12 cellular contexts compared by ENCODE assay signal in genomic region chr12:2287151-2287550, GRCh38.
DNase-seq lines count a peak whose midpoint lies in the region; ATAC-seq and TF ChIP-seq lines count a peak whose summit lies in the region.
"Had no signal": no experiment of that assay in that cellular context is flagged by ENCODE, and none has a peak within 500 bp of the region (broad histone marks: within the 10 kb centered on the region; RNA-seq: fewer than 3 reads in every experiment).

No MANE protein-coding gene starts in this region.

- no peaks in the 10 kb centered on the region for H4K20me1 ChIP-seq in osteoblast (ENCODE audit: insufficient read depth, low read length)

- peak overlapping the region; percentile 21 for H3K4me2 ChIP-seq in osteoblast (ENCODE audit: insufficient read depth, low read length)

- H3K27ac ChIP-seq in ascending aorta (peak overlapping the region; percentile 77 to 87), heart right ventricle (peak overlapping the region; percentile 53 to 76 (median 70)), osteoblast (ENCODE audit: low read depth, low read length) (peak overlapping the region; percentile 44), upper lobe of left lung (peak overlapping the region; percentile 46 to 67 (median 58))

- H3K9me3 ChIP-seq in ascending aorta (no peaks in the 10 kb centered on the region), heart right ventricle (no peaks in the 10 kb centered on the region), osteoblast (ENCODE audit: low read depth, low read length) (no peaks in the 10 kb centered on the region), upper lobe of left lung (no peaks in the 10 kb centered on the region)

- TF ChIP-seq POLR2A in upper lobe of left lung (IDR thresholded peaks at IDR 0.05): no peak

- H3K4me1 ChIP-seq in ascending aorta (peaks cover 9 to 71% of the 10 kb centered on the region in 2 donors), heart right ventricle (peaks cover 40 to 100% (median 95%) of the 10 kb centered on the region in 9 donors), osteoblast (ENCODE audit: insufficient read depth, low read length) (peaks cover 65% of the 10 kb centered on the region), upper lobe of left lung (peaks cover 24 to 46% (median 37%) of the 10 kb centered on the region in 4 donors)

- peak overlapping the region; percentile 39 for H2AFZ ChIP-seq in osteoblast (ENCODE audit: low read length)

- TF ChIP-seq CTCF in ascending aorta (IDR thresholded peaks at IDR 0.05) (no peak), heart right ventricle (IDR thresholded peaks at IDR 0.05) (no peak), osteoblast (IDR thresholded peaks at IDR 0.05; ENCODE audit: extremely low read depth, low read depth, low read length) (no peak), upper lobe of left lung (IDR thresholded peaks at IDR 0.05) (no peak)

- H3K4me3 ChIP-seq in ascending aorta (peak overlapping the region in 1 of 2 donors; percentile 14), heart right ventricle (no peak overlapping the region), osteoblast (ENCODE audit: insufficient read depth, low read length) (no peak overlapping the region), upper lobe of left lung (no peak overlapping the region)

- ATAC-seq in heart right ventricle (peak in 5 of 8 donors; percentile 12 to 32 (median 21)), upper lobe of left lung (ENCODE audit: low FRiP score in 2 of 2) (no peak)
- ATAC-seq: HepG2, WTC11 had no signal

- DNase-seq in ascending aorta (ENCODE audit: low spot score in 2 of 2) (peak in 1 of 2 donors; percentile 72), heart right ventricle (peak in 1 of 2 donors; percentile 60), osteoblast (ENCODE audit: insufficient read length, low spot score, missing footprints) (no peak), upper lobe of left lung (no peak), activated gamma-delta T cell treated with Interleukin-2 at 50 U/mL for 16 hours (no peak)
- DNase-seq in stimulated activated CD4-positive, alpha-beta T cell treated with anti-CD3 and anti-CD28 coated beads, Interleukin-2, amount 100 ng/mL, for 24 hours: no peak
- DNase-seq in activated naive CD4-positive, alpha-beta T cell treated with anti-CD3 and anti-CD28 coated beads, Interleukin-2, amount 50 U/mL, for 16 hours: no peak
- DNase-seq: CD4-positive, alpha-beta memory T cell; NCI-H2227 treated with DMSO at 0.1 percent for 48 hours; stimulated activated CD8-positive, alpha-beta memory T cell treated with anti-CD3 and anti-CD28 coated beads, Interleukin-4, amount 100 ng/mL, for 48 hours had no signal

- H3K36me3 ChIP-seq in ascending aorta (no peaks in the 10 kb centered on the region), heart right ventricle (no peaks in the 10 kb centered on the region), osteoblast (ENCODE audit: insufficient read depth, low read length) (no peaks in the 10 kb centered on the region), upper lobe of left lung (no peaks in the 10 kb centered on the region)

- no peaks in the 10 kb centered on the region for H3K27me3 ChIP-seq in ascending aorta
- H3K27me3 ChIP-seq in heart right ventricle: no peaks in the 10 kb centered on the region
- H3K27me3 ChIP-seq in osteoblast (ENCODE audit: insufficient read depth, low read length): no peaks in the 10 kb centered on the region
- H3K27me3 ChIP-seq in upper lobe of left lung: no peaks in the 10 kb centered on the region

- intact Hi-C loops in ascending aorta (cut with DNase I) (loop anchor here (5.0 kb wide), 4 partner anchors 50 to 295 kb away; partner anchors contain the start of gene CACNA1C), heart right ventricle (cut with DNase I) (loop anchor here in 8 of 10 donors (5.0 to 10.0 kb wide), 6 partner anchors 230 to 492 kb away; partner anchors contain the start of gene CACNA1C (in 2 of the 8))

- TF ChIP-seq EP300 in upper lobe of left lung (IDR thresholded peaks at IDR 0.05): no peak

- 46 to 49% methylated on average over 12 of the region's 12 CpGs for WGBS in heart right ventricle, 2 donors
- WGBS in upper lobe of left lung, 2 donors: 67 to 77% methylated on average over 12 of the region's 12 CpGs

- H3K79me2 ChIP-seq in osteoblast (ENCODE audit: insufficient read depth, low read length): peaks cover 22% of the 10 kb centered on the region

Comparison
In these comparisons a context has a peak if more than half of its experiments do, and no peak if none do; other contexts are left out.
1. ATAC-seq: peak in heart right ventricle (5 of 8); none in upper lobe of left lung (0 of 2).
2. Peak in every context shown above with its lines, with median percentiles within 50 percentile points of each other: H3K27ac ChIP-seq.